Comparison of ENCODE assay signal across 12 cellular contexts in the genomic region with DNA sequence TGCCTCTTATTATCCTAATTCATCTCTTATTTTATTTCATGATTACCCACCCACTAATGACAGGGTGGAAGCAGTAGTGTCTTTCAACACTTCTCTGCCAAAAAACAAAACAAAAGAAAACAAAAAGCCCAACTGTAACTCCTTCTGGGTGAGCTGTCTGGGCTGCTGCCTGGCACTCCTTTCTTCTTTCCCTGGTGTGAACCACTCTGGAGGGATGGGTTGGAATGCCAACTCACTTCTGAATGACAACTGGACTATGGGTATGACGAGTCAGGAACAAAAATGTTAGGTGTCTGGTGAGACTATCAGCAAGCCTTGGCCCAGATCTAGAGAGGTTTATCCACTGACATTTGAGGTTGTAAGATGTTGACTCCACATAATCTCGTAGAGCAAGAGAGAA.
DNase-seq lines count a peak whose midpoint lies in the region; ATAC-seq and TF ChIP-seq lines count a peak whose summit lies in the region.
"Had no signal": no experiment of that assay in that cellular context is flagged by ENCODE, and none has a peak within 500 bp of the region (broad histone marks: within the 10 kb centered on the region; RNA-seq: fewer than 3 reads in every experiment).

No MANE protein-coding gene starts in this region.

- H3K4ac ChIP-seq in mesenchymal stem cell (ENCODE audit: low read depth in 1 of 2, low read length in 2 of 2) (no peak overlapping the region), trophoblast cell (ENCODE audit: low read depth, low read length) (no peak overlapping the region)

- no peak overlapping the region for H3K14ac ChIP-seq in mesenchymal stem cell (ENCODE audit: low read length in 2 of 2)
- H3K14ac ChIP-seq in trophoblast cell (ENCODE audit: low read length): no peak overlapping the region

- H3K79me1 ChIP-seq in mesenchymal stem cell (replicated peaks; ENCODE audit: low read length, poor library complexity, severe bottlenecking): peaks cover 18% of the 10 kb centered on the region
- H3K79me1 ChIP-seq in trophoblast cell (ENCODE audit: low read length): peaks cover 8% of the 10 kb centered on the region

- no peak overlapping the region for H4K12ac ChIP-seq in trophoblast cell (ENCODE audit: low read depth, low read length)

- peaks cover 26% of the 10 kb centered on the region for H3K4me1 ChIP-seq in A673 (ENCODE audit: insufficient read depth, low read length, poor library complexity, severe bottlenecking)
- no peaks in the 10 kb centered on the region for H3K4me1 ChIP-seq in endodermal cell (ENCODE audit: control insufficient read depth, insufficient read depth, low read length)
- H3K4me1 ChIP-seq in mesenchymal stem cell (ENCODE audit: control insufficient read depth, insufficient read depth, low read depth, low read length): peaks cover 4% of the 10 kb centered on the region
- peaks cover 6 to 8% of the 10 kb centered on the region in 2 experiments for H3K4me1 ChIP-seq in trophoblast cell (ENCODE audit: control insufficient read depth in 1 of 2, insufficient read depth in 2 of 2, low read length in 2 of 2)

- POLR2A ChIA-PET in A673 (lab: Charles Lee; ENCODE audit: low non-redundant PET): no interaction called here

- no peak overlapping the region for H3K4me3 Mint-ChIP-seq in endodermal cell
- H3K4me3 Mint-ChIP-seq: B cell had no signal

- H3K9me3 Mint-ChIP-seq in endodermal cell: no peaks in the 10 kb centered on the region

- peak overlapping the region in 1 of 2 experiments; percentile 24 for H3K18ac ChIP-seq in mesenchymal stem cell (ENCODE audit: low read depth in 1 of 2, low read length in 2 of 2)
- no peak overlapping the region for H3K18ac ChIP-seq in trophoblast cell (ENCODE audit: low read length)

- H2BK5ac ChIP-seq in mesenchymal stem cell (ENCODE audit: low read depth, low read length, poor library complexity, severe bottlenecking) (no peak overlapping the region), trophoblast cell (ENCODE audit: low read depth, low read length, poor library complexity) (no peak overlapping the region)

- H2AK5ac ChIP-seq in mesenchymal stem cell (ENCODE audit: low read length, severe bottlenecking) (no peak overlapping the region), trophoblast cell (ENCODE audit: low read length) (no peak overlapping the region)

- H2BK120ac ChIP-seq in mesenchymal stem cell (ENCODE audit: low read depth, low read length) (no peak overlapping the region), trophoblast cell (ENCODE audit: insufficient read depth, low read length, poor library complexity) (no peak overlapping the region)

- H3K23ac ChIP-seq in mesenchymal stem cell (ENCODE audit: low read length in 2 of 2) (no peak overlapping the region), trophoblast cell (ENCODE audit: low read length) (no peak overlapping the region)

- H2AFZ ChIP-seq in mesenchymal stem cell (ENCODE audit: low read depth, low read length) (no peak overlapping the region), trophoblast cell (ENCODE audit: insufficient read depth, low read length, poor library complexity) (no peak overlapping the region)

- no peak overlapping the region for H2BK12ac ChIP-seq in mesenchymal stem cell (ENCODE audit: low read length in 2 of 2)
- no peak overlapping the region for H2BK12ac ChIP-seq in trophoblast cell (ENCODE audit: low read length)

- peaks cover 55% of the 10 kb centered on the region for H3K36me3 Mint-ChIP-seq in endodermal cell (ENCODE audit: low read depth)

- H3K9me3 ChIP-seq in A673 (ENCODE audit: low read depth, low read length, poor library complexity, severe bottlenecking): no peaks in the 10 kb centered on the region
- no peaks in the 10 kb centered on the region for H3K9me3 ChIP-seq in endodermal cell (ENCODE audit: control insufficient read depth, low read length)
- no peaks in the 10 kb centered on the region for H3K9me3 ChIP-seq in mesenchymal stem cell (ENCODE audit: control insufficient read depth, low read length)
- H3K9me3 ChIP-seq in trophoblast cell (ENCODE audit: insufficient read depth, low read depth, low read length): no peaks in the 10 kb centered on the region

- peak overlapping the region; percentile 66 for H3K27ac Mint-ChIP-seq in endodermal cell
- H3K27ac Mint-ChIP-seq: B cell had no signal

- H4K8ac ChIP-seq in mesenchymal stem cell (ENCODE audit: low read length) (no peak overlapping the region), trophoblast cell (ENCODE audit: low read depth, low read length) (no peak overlapping the region)

- H3K27me3 ChIP-seq in A673 (replicated peaks; ENCODE audit: insufficient read depth, low read depth, low read length, poor library complexity): no peaks in the 10 kb centered on the region
- no peaks in the 10 kb centered on the region for H3K27me3 ChIP-seq in endodermal cell (ENCODE audit: control insufficient read depth, insufficient read depth, low read length, poor library complexity, severe bottlenecking)
- H3K27me3 ChIP-seq in mesenchymal stem cell (ENCODE audit: control insufficient read depth in 1 of 2, insufficient read depth in 1 of 2, low read length in 2 of 2): no peaks in the 10 kb centered on the region
- no peaks in the 10 kb centered on the region for H3K27me3 ChIP-seq in trophoblast cell (ENCODE audit: insufficient read depth, low read length)
- H3K27me3 ChIP-seq: brain microvascular endothelial cell had no signal

- intact Hi-C loops in A673 (cut with micrococcal nuclease; ENCODE audit: unreplicated experiment): no loop called here

- H3K27me3 Mint-ChIP-seq in endodermal cell (ENCODE audit: insufficient read depth): no peaks in the 10 kb centered on the region
- H3K27me3 Mint-ChIP-seq: B cell had no signal

- ATAC-seq in HG02588 (IDR thresholded peaks at IDR 0.05; ENCODE audit: unreplicated experiment): no peak

- H3K36me3 ChIP-seq in A673 (ENCODE audit: insufficient read depth, low read length, poor library complexity, severe bottlenecking): peaks cover 31% of the 10 kb centered on the region
- peaks cover 61% of the 10 kb centered on the region for H3K36me3 ChIP-seq in endodermal cell (ENCODE audit: control insufficient read depth, insufficient read depth, low read length)
- peaks cover 15 to 93% of the 10 kb centered on the region in 2 experiments for H3K36me3 ChIP-seq in mesenchymal stem cell (ENCODE audit: control insufficient read depth in 1 of 2, insufficient read depth in 2 of 2, low read depth in 1 of 2, low read length in 2 of 2)
- peaks cover 12 to 38% of the 10 kb centered on the region in 2 experiments for H3K36me3 ChIP-seq in trophoblast cell (ENCODE audit: control insufficient read depth in 1 of 2, insufficient read depth in 2 of 2, low read length in 2 of 2)

- no peaks in the 10 kb centered on the region for H3K79me2 ChIP-seq in trophoblast cell (ENCODE audit: control insufficient read depth, insufficient read depth, low read length, poor library complexity)

- no peak overlapping the region for H2BK15ac ChIP-seq in mesenchymal stem cell (ENCODE audit: low read depth, poor library complexity, severe bottlenecking)

- peak overlapping the region; percentile 11 for H3K27ac ChIP-seq in A673 (ENCODE audit: low read depth, low read length, poor library complexity, severe bottlenecking)
- H3K27ac ChIP-seq in endodermal cell (ENCODE audit: low read depth, low read length): no peak overlapping the region
- peak overlapping the region; percentile 35 for H3K27ac ChIP-seq in mesenchymal stem cell (ENCODE audit: low read length, poor library complexity, severe bottlenecking)
- H3K27ac ChIP-seq in trophoblast cell (ENCODE audit: low read depth, low read length): no peak overlapping the region
- H3K27ac ChIP-seq: brain microvascular endothelial cell had no signal

- no peak overlapping the region for H4K91ac ChIP-seq in mesenchymal stem cell (ENCODE audit: low read length)
- no peak overlapping the region for H4K91ac ChIP-seq in trophoblast cell (ENCODE audit: low read depth, low read length)

- H3K4me3 ChIP-seq in A673 (ENCODE audit: low read depth, low read length, poor library complexity, severe bottlenecking) (no peak overlapping the region), endodermal cell (ENCODE audit: low read length) (no peak overlapping the region), mesenchymal stem cell (ENCODE audit: insufficient read depth in 1 of 2, low read depth in 1 of 2, low read length in 2 of 2) (no peak overlapping the region), trophoblast cell (ENCODE audit: low read depth, low read length) (no peak overlapping the region)

- H3K4me1 Mint-ChIP-seq in endodermal cell: no peaks in the 10 kb centered on the region

- CTCF ChIA-PET in A673 (lab: Charles Lee): no interaction called here

- 88 to 96% methylated on average over 1 to 2 of the region's 2 CpGs for WGBS in endodermal cell (ENCODE audit: insufficient coverage in 1 of 2, insufficient read length in 1 of 2), 2 experiments
- 89% methylated on average over 2 of the region's 2 CpGs for WGBS in mesenchymal stem cell
- no CpG with 5 or more reads among the region's 2 CpGs for WGBS in trophoblast cell (ENCODE audit: extremely low coverage, insufficient coverage, insufficient read length)

- H3K9ac ChIP-seq in endodermal cell (ENCODE audit: extremely low read depth, low read length, poor library complexity, severe bottlenecking): no peak overlapping the region
- H3K9ac ChIP-seq in mesenchymal stem cell (ENCODE audit: low read length): peak overlapping the region; percentile 85
- no peak overlapping the region for H3K9ac ChIP-seq in trophoblast cell (ENCODE audit: low read length)

- no peak for DNase-seq in A673 (ENCODE audit: low spot score)
- DNase-seq in NCI-H2227 (lab: John Stamatoyannopoulos, UW; ENCODE audit: unreplicated experiment): peak; percentile 51
- no peak for DNase-seq in endodermal cell
- DNase-seq in mesenchymal stem cell: no peak
- no peak for DNase-seq in NCI-H1417 (lab: John Stamatoyannopoulos, UW)
- DNase-seq in trophoblast cell: no peak
- no peak for DNase-seq in UCSD-AML1 (lab: John Stamatoyannopoulos, UW; ENCODE audit: unreplicated experiment)
- DNase-seq: brain microvascular endothelial cell, NCI-H1694, SHP77 had no signal

- H3K4me2 ChIP-seq in mesenchymal stem cell (ENCODE audit: low read length, poor library complexity, severe bottlenecking): no peak overlapping the region
- H3K4me2 ChIP-seq in trophoblast cell (ENCODE audit: low read length): no peak overlapping the region

- TF ChIP-seq CTCF in A673 (conservative IDR thresholded peaks at IDR 0.05; ENCODE audit: low read depth, low read length) (no peak), endodermal cell (conservative IDR thresholded peaks at IDR 0.05) (no peak)

- no TSS peak for BruUV-seq in A673 (replicated peaks; lab: Mats Ljungman, UMichigan)

Comparison
In these comparisons a context has a peak if more than half of its experiments do, and no peak if none do; other contexts are left out.
1. H3K27ac ChIP-seq: peak in A673 (single experiment) and mesenchymal stem cell (single experiment); none in endodermal cell (single experiment) and trophoblast cell (single experiment).